ENCODE assay signal across 15 cellular contexts in genomic region chr4:54092800-54093608, GRCh38. TPM values are rescaled to one million over a fixed set of nuclear protein-coding genes. Genes with fewer than 3 reads are reported as not detected.
DNase-seq lines count a peak whose midpoint lies in the region; ATAC-seq and TF ChIP-seq lines count a peak whose summit lies in the region.
"Had no signal": no experiment of that assay in that cellular context is flagged by ENCODE, and none has a peak within 500 bp of the region (broad histone marks: within the 10 kb centered on the region; RNA-seq: fewer than 3 reads in every experiment).

No MANE protein-coding gene starts in this region.

- intact Hi-C loops in activated CD4-positive, alpha-beta T cell treated with anti-CD3 and anti-CD28 coated beads, Interleukin-2, amount 10 ng/mL, durations not matched to agents 24 days and 14 days (cut with micrococcal nuclease), result loop anchor here (1.0 to 2.0 kb wide), 2 partner anchors 8 to 16 kb away; no protein-coding TSS in a partner anchor
- intact Hi-C loops in left lung (cut with DNase I), result no loop called here

- DNase-seq in activated CD4-positive, alpha-beta T cell treated with anti-CD3 and anti-CD28 coated beads, Interleukin-2, amount 10 ng/mL, durations not matched to agents 24 days and 14 days, result no peak
- no peak for DNase-seq in activated CD4-positive, alpha-beta T cell treated with anti-CD3 and anti-CD28 coated beads for 4 hours
- DNase-seq in KBM-7 (peak; percentile 11), neural crest cell (ENCODE audit: low read depth, low spot score) (no peak), left lung (no peak), hepatic stellate cell (ENCODE audit: low spot score) (no peak)
- DNase-seq: mesenchymal stem cell, NCI-H1417 treated with DMSO at 0.1 percent for 48 hours, NCI-H446 treated with DMSO at 0.1 percent for 48 hours, tibial artery had no signal

- H3K27ac Mint-ChIP-seq in activated CD4-positive, alpha-beta T cell treated with anti-CD3 and anti-CD28 coated beads, Interleukin-2, amount 10 ng/mL, durations not matched to agents 24 days and 14 days, result no peak overlapping the region
- H3K27ac Mint-ChIP-seq in brain (no peak overlapping the region), neural crest cell (ENCODE audit: unreplicated experiment) (no peak overlapping the region)

- peaks cover 82% of the 10 kb centered on the region for H3K27me3 Mint-ChIP-seq in activated CD4-positive, alpha-beta T cell treated with anti-CD3 and anti-CD28 coated beads, Interleukin-2, amount 10 ng/mL, durations not matched to agents 24 days and 14 days
- H3K27me3 Mint-ChIP-seq in brain (peaks cover 55% of the 10 kb centered on the region), neural crest cell (ENCODE audit: low read depth) (peaks cover 96% of the 10 kb centered on the region)

- H3K36me3 ChIP-seq in left lung, result no peaks in the 10 kb centered on the region
- H3K36me3 ChIP-seq: prostate gland, tibial artery had no signal

- ATAC-seq in GM21529 (IDR thresholded peaks at IDR 0.05; ENCODE audit: unreplicated experiment) (no peak), left lung (no peak)

- peaks cover 21% of the 10 kb centered on the region for H3K4me1 Mint-ChIP-seq in activated CD4-positive, alpha-beta T cell treated with anti-CD3 and anti-CD28 coated beads, Interleukin-2, amount 10 ng/mL, durations not matched to agents 24 days and 14 days
- peaks cover 63% of the 10 kb centered on the region for H3K4me1 Mint-ChIP-seq in brain
- H3K4me1 Mint-ChIP-seq in neural crest cell, result peaks cover 35% of the 10 kb centered on the region

- peaks cover 12 to 16% of the 10 kb centered on the region in 2 donors for H3K4me1 ChIP-seq in left lung
- H3K4me1 ChIP-seq: prostate gland had no signal

- peaks cover 65 to 83% of the 10 kb centered on the region in 2 donors for H3K27me3 ChIP-seq in left lung

- H3K9me3 ChIP-seq in left lung, result no peaks in the 10 kb centered on the region
- H3K9me3 ChIP-seq: prostate gland, tibial artery had no signal

- H3K9me3 Mint-ChIP-seq in activated CD4-positive, alpha-beta T cell treated with anti-CD3 and anti-CD28 coated beads, Interleukin-2, amount 10 ng/mL, durations not matched to agents 24 days and 14 days, result no peaks in the 10 kb centered on the region
- peaks cover 0 to 4% (median 0%) of the 10 kb centered on the region in 5 experiments for H3K9me3 Mint-ChIP-seq in brain
- H3K9me3 Mint-ChIP-seq in neural crest cell, result no peaks in the 10 kb centered on the region

- no peak overlapping the region for H3K27ac ChIP-seq in left lung
- H3K27ac ChIP-seq: prostate gland had no signal

- no peak for TF ChIP-seq CTCF in brain (conservative IDR thresholded peaks at IDR 0.05)
- no peak for TF ChIP-seq CTCF in neural crest cell (conservative IDR thresholded peaks at IDR 0.05)
- no peak for TF ChIP-seq CTCF in left lung (IDR thresholded peaks at IDR 0.05)

- in situ Hi-C loops in KBM-7 (cut with MboI; ENCODE audit: low pct_unique_long_range_greater_than_20kb, low sequenced_read_pairs), result no loop called here

- H3K4me3 Mint-ChIP-seq in activated CD4-positive, alpha-beta T cell treated with anti-CD3 and anti-CD28 coated beads, Interleukin-2, amount 10 ng/mL, durations not matched to agents 24 days and 14 days, result peak overlapping the region; percentile 17
- H3K4me3 Mint-ChIP-seq in brain (peak overlapping the region; percentile 12 to 94 (median 85)), neural crest cell (peak overlapping the region; percentile 74)

- H3K36me3 Mint-ChIP-seq in activated CD4-positive, alpha-beta T cell treated with anti-CD3 and anti-CD28 coated beads, Interleukin-2, amount 10 ng/mL, durations not matched to agents 24 days and 14 days (ENCODE audit: low read depth), result no peaks in the 10 kb centered on the region
- H3K36me3 Mint-ChIP-seq in brain (no peaks in the 10 kb centered on the region), neural crest cell (ENCODE audit: low read depth) (no peaks in the 10 kb centered on the region)

- no peak overlapping the region for H3K4me3 ChIP-seq in left lung

RNA-seq across cellular contexts. Expression of gene GSX2, which starts 7.0 kb away (rescaled TPM):
- total RNA-seq in activated CD4-positive, alpha-beta T cell treated with anti-CD3 and anti-CD28 coated beads, Interleukin-2, amount 10 ng/mL, durations not matched to agents 24 days and 14 days, result not detected in 2 replicates
- 0.19 TPM for polyA plus RNA-seq in brain (ENCODE audit: insufficient read depth, low read depth, low replicate concordance)
- total RNA-seq in neural crest cell (not detected in 2 replicates), left lung (not detected)
- total RNA-seq: A673; prostate gland; T-helper 2 cell treated with Interferon-gamma antibody and Interleukin-4, amounts not matched to agents 100 ng/mL and 5 ng/mL, for 36 hours had no signal

RNA-seq across cellular contexts. Expression of gene CHIC2, which starts 28.6 kb away (rescaled TPM):
- 20.0 and 23.8 TPM in 2 replicates for total RNA-seq in activated CD4-positive, alpha-beta T cell treated with anti-CD3 and anti-CD28 coated beads, Interleukin-2, amount 10 ng/mL, durations not matched to agents 24 days and 14 days
- 11.3 TPM for polyA plus RNA-seq in brain (ENCODE audit: insufficient read depth, low read depth, low replicate concordance)
- total RNA-seq in neural crest cell (9.5 and 10.4 TPM in 2 replicates), left lung (10 to 100 TPM; 18.5 to 22.3 TPM)

Comparison
In these comparisons a context has a peak if more than half of its experiments do, and no peak if none do; other contexts are left out.
1. H3K4me3 Mint-ChIP-seq: peak in every context shown above with its lines; median percentile 85 in brain; 74 in neural crest cell; 17 in activated CD4-positive, alpha-beta T cell treated with anti-CD3 and anti-CD28 coated beads, Interleukin-2, amount 10 ng/mL, durations not matched to agents 24 days and 14 days.